ENCODE assay signal across 15 cellular contexts in the genomic region with DNA sequence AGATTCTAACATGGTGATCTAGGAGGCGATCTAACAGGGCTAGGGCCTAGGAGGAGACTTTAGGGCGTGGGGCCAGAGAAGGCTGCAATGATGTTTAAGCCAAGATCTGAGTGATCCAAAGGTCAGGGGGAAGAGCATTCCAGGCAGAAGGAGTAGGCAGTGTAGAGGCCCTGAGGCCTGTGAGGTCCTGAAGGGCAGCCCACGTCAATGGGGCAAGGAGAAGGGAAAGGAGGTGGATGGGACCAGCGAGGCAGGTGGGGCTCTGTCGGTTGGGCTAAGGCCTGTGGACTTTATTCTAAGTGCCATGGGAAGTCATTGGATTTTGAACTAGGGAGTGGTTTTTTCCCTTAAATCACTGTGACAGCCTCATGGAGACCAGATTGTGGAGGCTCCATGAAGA. TPM values are rescaled to one million over a fixed set of nuclear protein-coding genes. Genes with fewer than 3 reads are reported as not detected.
DNase-seq lines count a peak whose midpoint lies in the region; ATAC-seq and TF ChIP-seq lines count a peak whose summit lies in the region.
"Had no signal": no experiment of that assay in that cellular context is flagged by ENCODE, and none has a peak within 500 bp of the region (broad histone marks: within the 10 kb centered on the region; RNA-seq: fewer than 3 reads in every experiment).

No MANE protein-coding gene starts in this region.

- ATAC-seq in CD4-positive, CD25-positive, alpha-beta regulatory T cell (ENCODE audit: low read depth in 2 of 2), result no peak
- no peak for ATAC-seq in T-helper 17 cell
- peak; percentile 75 for ATAC-seq in left colon
- ATAC-seq: K562 had no signal

- peaks cover 0 to 2% (median 0%) of the 10 kb centered on the region in 7 donors for H3K9me3 Mint-ChIP-seq in CD4-positive, CD25-positive, alpha-beta regulatory T cell
- no peaks in the 10 kb centered on the region for H3K9me3 Mint-ChIP-seq in neural progenitor cell
- H3K9me3 Mint-ChIP-seq: CD14-positive monocyte had no signal

- H3K4me2 ChIP-seq in neural progenitor cell (no peak overlapping the region), mammary epithelial cell (ENCODE audit: insufficient read depth, low read depth, low read length) (no peak overlapping the region)

- H3K4me1 Mint-ChIP-seq in CD4-positive, CD25-positive, alpha-beta regulatory T cell, result peaks cover 0 to 27% (median 11%) of the 10 kb centered on the region in 4 donors
- H3K4me1 Mint-ChIP-seq in T-helper 17 cell (peaks cover 36% of the 10 kb centered on the region), neural progenitor cell (peaks cover 50% of the 10 kb centered on the region)

- no peak overlapping the region for H3K27ac ChIP-seq in CD4-positive, CD25-positive, alpha-beta regulatory T cell (ENCODE audit: insufficient read depth, low read length, poor library complexity, severe bottlenecking)
- H3K27ac ChIP-seq in neural progenitor cell, result no peak overlapping the region
- H3K27ac ChIP-seq in mammary epithelial cell (ENCODE audit: insufficient read depth, low read depth, low read length), result no peak overlapping the region
- H3K27ac ChIP-seq: HL-60 had no signal

- no peaks in the 10 kb centered on the region for H3K27me3 ChIP-seq in CD4-positive, CD25-positive, alpha-beta regulatory T cell (ENCODE audit: control insufficient read depth, insufficient read depth, low read length)
- H3K27me3 ChIP-seq in neural progenitor cell (no peaks in the 10 kb centered on the region), mammary epithelial cell (ENCODE audit: insufficient read depth, low read length) (no peaks in the 10 kb centered on the region)

- no peaks in the 10 kb centered on the region for H3K27me3 Mint-ChIP-seq in CD4-positive, CD25-positive, alpha-beta regulatory T cell
- H3K27me3 Mint-ChIP-seq in T-helper 17 cell (no peaks in the 10 kb centered on the region), neural progenitor cell (ENCODE audit: insufficient read depth, low read depth) (peaks cover 16% of the 10 kb centered on the region)

- no peak overlapping the region for H3K4me3 ChIP-seq in CD4-positive, CD25-positive, alpha-beta regulatory T cell (ENCODE audit: low read depth, low read length)
- no peak overlapping the region for H3K4me3 ChIP-seq in neural progenitor cell
- H3K4me3 ChIP-seq in mammary epithelial cell (replicated peaks in 1 of 3; ENCODE audit: insufficient read depth in 1 of 3, low read depth in 2 of 3, low read length in 3 of 3), result no peak overlapping the region
- H3K4me3 ChIP-seq: K562 had no signal

- H3F3A ChIP-seq in neural progenitor cell (ENCODE audit: low read depth), result peaks cover 19% of the 10 kb centered on the region

- peaks cover 3% of the 10 kb centered on the region for H3K36me3 ChIP-seq in CD4-positive, CD25-positive, alpha-beta regulatory T cell (ENCODE audit: control insufficient read depth, insufficient read depth, low read length)
- H3K36me3 ChIP-seq in neural progenitor cell (no peaks in the 10 kb centered on the region), mammary epithelial cell (ENCODE audit: insufficient read depth, low read length) (no peaks in the 10 kb centered on the region)

- CTCF ChIA-PET in mammary epithelial cell (lab: Charles Lee; ENCODE audit: low non-redundant PET), result no interaction called here

- peaks cover 3% of the 10 kb centered on the region for H3K4me1 ChIP-seq in CD4-positive, CD25-positive, alpha-beta regulatory T cell (ENCODE audit: control insufficient read depth, insufficient read depth, low read length, poor library complexity, severe bottlenecking)
- H3K4me1 ChIP-seq in neural progenitor cell (peaks cover 25% of the 10 kb centered on the region), mammary epithelial cell (ENCODE audit: insufficient read depth, low read length) (no peaks in the 10 kb centered on the region)

- H2AFZ ChIP-seq in neural progenitor cell (replicated peaks) (no peak overlapping the region), mammary epithelial cell (ENCODE audit: low read depth, low read length) (no peak overlapping the region)

- no peak overlapping the region for H3K4me3 Mint-ChIP-seq in CD4-positive, CD25-positive, alpha-beta regulatory T cell
- H3K4me3 Mint-ChIP-seq in T-helper 17 cell (no peak overlapping the region), neural progenitor cell (peak overlapping the region; percentile 13)
- H3K4me3 Mint-ChIP-seq: CD14-positive monocyte had no signal

- intact Hi-C loops in left colon (cut with DNase I, micrococcal nuclease), result no loop called here
- intact Hi-C loops in mammary epithelial cell (cut with micrococcal nuclease), result no loop called here

- WGBS in mammary epithelial cell (ENCODE audit: low coverage, missing lambda C conversion rate), result 75% methylated on average over 5 of the region's 5 CpGs

- DNase-seq in CD4-positive, CD25-positive, alpha-beta regulatory T cell, result no peak
- no peak for DNase-seq in T-helper 17 cell
- no peak for DNase-seq in left colon
- DNase-seq in neural progenitor cell (ENCODE audit: low spot score), result no peak
- no peak for DNase-seq in NCI-H1694 (lab: John Stamatoyannopoulos, UW)
- no peak for DNase-seq in NCI-H2029 (lab: John Stamatoyannopoulos, UW)
- DNase-seq in mammary epithelial cell, result no peak
- no peak for DNase-seq in hepatic stellate cell (ENCODE audit: low spot score)
- DNase-seq: GOT3, NCI-H146, NCI-H2107, NCI-H69 had no signal

- H3K9ac ChIP-seq in neural progenitor cell (no peak overlapping the region), mammary epithelial cell (ENCODE audit: insufficient read depth, low read length) (no peak overlapping the region)

- dilution Hi-C loops in mammary epithelial cell (cut with HindIII; ENCODE audit: low sequenced_read_pairs), result no loop called here

- H3K79me2 ChIP-seq in neural progenitor cell (ENCODE audit: low read depth), result no peaks in the 10 kb centered on the region
- H3K79me2 ChIP-seq in mammary epithelial cell (ENCODE audit: insufficient read depth, low read length), result no peaks in the 10 kb centered on the region

- no TSS peak for BruUV-seq in mammary epithelial cell (replicated peaks; lab: Mats Ljungman, UMichigan)

- peaks cover 18% of the 10 kb centered on the region for H3K36me3 Mint-ChIP-seq in CD4-positive, CD25-positive, alpha-beta regulatory T cell
- no peaks in the 10 kb centered on the region for H3K36me3 Mint-ChIP-seq in T-helper 17 cell (ENCODE audit: low read depth)
- H3K36me3 Mint-ChIP-seq in neural progenitor cell, result peaks cover 2% of the 10 kb centered on the region

- H4K20me1 ChIP-seq in neural progenitor cell (ENCODE audit: low read depth) (no peaks in the 10 kb centered on the region), mammary epithelial cell (ENCODE audit: insufficient read depth, low read length) (no peaks in the 10 kb centered on the region)

- in situ Hi-C loops in mammary epithelial cell (cut with MboI; ENCODE audit: low sequenced_read_pairs in 2 of 2), result no loop called here

- H3K9me3 ChIP-seq in CD4-positive, CD25-positive, alpha-beta regulatory T cell (ENCODE audit: control insufficient read depth in 2 of 2, low read length in 2 of 2), result no peaks in the 10 kb centered on the region
- H3K9me3 ChIP-seq in T-helper 17 cell (ENCODE audit: control insufficient read depth, low read length, poor library complexity, severe bottlenecking), result no peaks in the 10 kb centered on the region
- H3K9me3 ChIP-seq in neural progenitor cell (ENCODE audit: low read depth), result no peaks in the 10 kb centered on the region
- no peaks in the 10 kb centered on the region for H3K9me3 ChIP-seq in mammary epithelial cell (replicated peaks; ENCODE audit: insufficient read depth, low read length)

- peak overlapping the region in 2 of 3 donors; percentile 59 to 65 for H3K27ac Mint-ChIP-seq in CD4-positive, CD25-positive, alpha-beta regulatory T cell
- H3K27ac Mint-ChIP-seq in T-helper 17 cell (peak overlapping the region; percentile 81), neural progenitor cell (peak overlapping the region; percentile 52)

- TF ChIP-seq CTCF in neural progenitor cell (IDR thresholded peaks at IDR 0.05), result no peak
- no peak for TF ChIP-seq CTCF in mammary epithelial cell (conservative IDR thresholded peaks at IDR 0.05 in 1 of 2, IDR thresholded peaks at IDR 0.05 in 1 of 2; ENCODE audit: extremely low read depth in 1 of 2, insufficient read depth in 1 of 2, low read depth in 1 of 2, low read length in 2 of 2)

RNA-seq across cellular contexts. Expression of a gene that starts 10.2 kb away (rescaled TPM):
- total RNA-seq in CD4-positive, CD25-positive, alpha-beta regulatory T cell, result 59.8 TPM
- polyA plus RNA-seq in CD4-positive, CD25-positive, alpha-beta regulatory T cell, result 1 to 10 TPM in 1 of 4 donors, under 1 TPM in 3; 0.39 to 1.1 (median 0.58) TPM
- total RNA-seq in T-helper 17 cell (10 to 100 TPM; 50.3 to 58.5 TPM), left colon (10 to 100 TPM; 12.8 to 14.1 TPM), neural progenitor cell (ENCODE audit: low replicate concordance) (0.80 and 2.1 TPM in 2 replicates), mammary epithelial cell (1 to 10 TPM; 1.5 to 4.0 TPM)
- polyA plus RNA-seq in mammary epithelial cell, result 0.44 TPM
- polyA minus RNA-seq in mammary epithelial cell, result 2.5 TPM

RNA-seq across cellular contexts. Expression of a gene that starts 18.3 kb away (rescaled TPM):
- total RNA-seq in CD4-positive, CD25-positive, alpha-beta regulatory T cell, result 41.8 TPM
- 10 to 100 TPM; 11.1 to 17.9 (median 13.1) TPM for polyA plus RNA-seq in CD4-positive, CD25-positive, alpha-beta regulatory T cell
- total RNA-seq in T-helper 17 cell (10 to 100 TPM; 30.6 to 42.2 TPM), left colon (10 to 100 TPM; 51.6 to 57.0 TPM), neural progenitor cell (ENCODE audit: low replicate concordance) (4.2 and 10.1 TPM in 2 replicates), mammary epithelial cell (10 to 100 TPM in 1 of 2 donors, 1 to 10 TPM in 1; 6.7 to 11.0 TPM)
- 10.3 TPM for polyA plus RNA-seq in mammary epithelial cell
- 6.6 TPM for polyA minus RNA-seq in mammary epithelial cell

RNA-seq across cellular contexts. Expression of a gene that starts 27.5 kb away (rescaled TPM):
- 116 TPM for total RNA-seq in CD4-positive, CD25-positive, alpha-beta regulatory T cell
- polyA plus RNA-seq in CD4-positive, CD25-positive, alpha-beta regulatory T cell, result 100 to 1,000 TPM in 2 of 4 donors, 10 to 100 TPM in 2; 85.9 to 111 (median 103) TPM
- total RNA-seq in T-helper 17 cell (100 to 1,000 TPM; 109 to 114 TPM), left colon (10 to 100 TPM; 57.1 to 60.9 TPM), neural progenitor cell (ENCODE audit: low replicate concordance) (45.4 and 49.2 TPM in 2 replicates), mammary epithelial cell (10 to 100 TPM; 54.3 to 59.8 TPM)
- polyA plus RNA-seq in mammary epithelial cell, result 52.7 TPM
- 57.3 TPM for polyA minus RNA-seq in mammary epithelial cell
